Comparison of ENCODE assay signal across 8 cellular contexts in the genomic region with DNA sequence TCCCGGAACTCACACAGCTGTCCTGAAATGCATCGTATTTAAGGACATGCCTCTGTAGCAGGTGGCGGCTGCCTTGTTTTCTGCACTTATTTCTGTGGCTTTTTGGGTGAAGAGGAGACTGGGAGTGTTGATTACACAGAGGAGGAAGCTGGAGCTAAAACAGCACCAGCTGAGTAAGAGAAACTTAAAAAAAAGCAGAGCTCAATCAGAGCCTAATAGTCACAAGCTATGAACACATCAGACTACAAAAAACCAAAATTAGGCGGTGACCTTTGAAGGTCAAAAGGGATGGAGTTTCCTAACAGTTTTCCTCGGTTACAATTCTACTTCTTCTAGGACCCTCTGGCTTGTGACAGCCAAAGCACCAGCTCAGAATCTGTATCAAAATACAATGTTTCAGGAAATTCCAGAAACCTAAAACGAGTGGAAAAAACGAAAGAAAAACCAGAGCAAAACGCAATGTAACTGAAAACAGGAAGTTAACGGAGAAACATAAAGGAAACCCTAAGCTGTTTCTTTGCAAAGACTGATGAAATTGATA. TPM values are rescaled to one million over a fixed set of nuclear protein-coding genes. Genes with fewer than 3 reads are reported as not detected.
DNase-seq lines count a peak whose midpoint lies in the region; ATAC-seq and TF ChIP-seq lines count a peak whose summit lies in the region.

No MANE protein-coding gene starts in this region.

- H2AFZ ChIP-seq in SK-N-SH (ENCODE audit: low read depth), result no peak overlapping the region; the same call in 1 of the 2 replicates

- 55% methylated on average over 9 of the region's 9 CpGs for WGBS in SK-N-SH (ENCODE audit: low lambda C conversion rate)

- H3K4me1 ChIP-seq in SK-N-SH (ENCODE audit: control insufficient read depth in 1 of 2, insufficient read depth in 2 of 2, low read depth in 1 of 2, low read length in 1 of 2) (peaks cover 0 to 6% of the 10 kb centered on the region in 2 experiments; a peak in 1 of 4 replicates), mucosa of rectum (ENCODE audit: control insufficient read depth in 2 of 2, insufficient read depth in 2 of 2, low read length in 2 of 2) (no peaks in the 10 kb centered on the region)

- no peak for TF ChIP-seq CTCF in SK-N-SH (IDR thresholded peaks at IDR 0.05)

- peak overlapping the region; percentile 70 for H3K4me3 Mint-ChIP-seq in activated CD8-positive, alpha-beta T cell treated with anti-CD3 and anti-CD28 coated beads, Interleukin-2, amount 10 ng/mL, durations not matched to agents 7 days and 5 days

- POLR2A ChIA-PET in SK-N-SH (lab: Yijun Ruan, JAX), result no interaction called here
- POLR2A ChIA-PET in activated CD8-positive, alpha-beta T cell treated with anti-CD3 and anti-CD28 coated beads, Interleukin-2, amount 10 ng/mL, durations not matched to agents 7 days and 5 days (lab: Charles Lee), result interaction anchor here (1.3 to 2.1 kb wide), 2 partner anchors 11 to 114 kb away, joined by 3 to 11 read pairs; no protein-coding TSS in a partner anchor

- H3F3A ChIP-seq in SK-N-SH (replicated peaks; ENCODE audit: insufficient read depth), result no peaks in the 10 kb centered on the region

- H3K27me3 Mint-ChIP-seq in activated CD8-positive, alpha-beta T cell treated with anti-CD3 and anti-CD28 coated beads, Interleukin-2, amount 10 ng/mL, durations not matched to agents 7 days and 5 days (ENCODE audit: low read depth), result no peaks in the 10 kb centered on the region

- H3K9me2 ChIP-seq in SK-N-SH, result no peaks in the 10 kb centered on the region

- no peak overlapping the region for H3K9ac ChIP-seq in SK-N-SH
- peak overlapping the region in 1 of 2 donors; percentile 63 for H3K9ac ChIP-seq in mucosa of rectum (ENCODE audit: low read depth in 1 of 2, low read length in 2 of 2)

- H3K27me3 ChIP-seq in SK-N-SH (ENCODE audit: insufficient read depth) (peaks cover 13% of the 10 kb centered on the region; the same call in 1 of the 2 replicates), mucosa of rectum (ENCODE audit: control insufficient read depth in 2 of 2, insufficient read depth in 2 of 2, low read length in 2 of 2) (no peaks in the 10 kb centered on the region)

- peaks cover 9% of the 10 kb centered on the region; the same call in 1 of the 2 replicates for H3K79me2 ChIP-seq in SK-N-SH (ENCODE audit: insufficient read depth)

- no peaks in the 10 kb centered on the region for H3K9me3 Mint-ChIP-seq in activated CD8-positive, alpha-beta T cell treated with anti-CD3 and anti-CD28 coated beads, Interleukin-2, amount 10 ng/mL, durations not matched to agents 7 days and 5 days (ENCODE audit: insufficient read depth)

- no peak for DNase-seq in SK-N-SH
- DNase-seq in activated CD8-positive, alpha-beta T cell treated with anti-CD3 and anti-CD28 coated beads, Interleukin-2, amount 10 ng/mL, durations not matched to agents 7 days and 5 days, result no peak
- DNase-seq in NCI-H1694 (lab: John Stamatoyannopoulos, UW), result no peak
- DNase-seq in ecto neural progenitor cell (ENCODE audit: low spot score), result no peak
- no peak for DNase-seq in HUDEP-2 (lab: John Stamatoyannopoulos, UW; ENCODE audit: unreplicated experiment in 76 of 76)

- H3K36me3 ChIP-seq in SK-N-SH (replicated peaks in 1 of 2; ENCODE audit: control insufficient read depth in 1 of 2, insufficient read depth in 2 of 2, low read length in 1 of 2), result no peaks in the 10 kb centered on the region
- no peaks in the 10 kb centered on the region for H3K36me3 ChIP-seq in mucosa of rectum (ENCODE audit: control insufficient read depth in 2 of 2, insufficient read depth in 2 of 2, low read length in 2 of 2)

- H3K36me3 Mint-ChIP-seq in activated CD8-positive, alpha-beta T cell treated with anti-CD3 and anti-CD28 coated beads, Interleukin-2, amount 10 ng/mL, durations not matched to agents 7 days and 5 days (ENCODE audit: low read depth), result peaks cover 65% of the 10 kb centered on the region

- no peak for TF ChIP-seq EP300 in SK-N-SH (IDR thresholded peaks at IDR 0.05; ENCODE audit: borderline replicate concordance in 1 of 2, low read depth in 1 of 2, low read length in 1 of 2)

- CTCF ChIA-PET in SK-N-SH (lab: Yijun Ruan, JAX), result interaction anchor here (1.2 kb wide), 1 partner anchor 18 kb away, joined by 3 read pairs; no protein-coding TSS in a partner anchor
- CTCF ChIA-PET in activated CD8-positive, alpha-beta T cell treated with anti-CD3 and anti-CD28 coated beads, Interleukin-2, amount 10 ng/mL, durations not matched to agents 7 days and 5 days (lab: Charles Lee), result interaction anchor here (0.9 to 1.7 kb wide), 3 partner anchors 22 to 111 kb away, joined by 3 to 5 read pairs (median 3); no protein-coding TSS in a partner anchor

- no peaks in the 10 kb centered on the region for H4K20me1 ChIP-seq in SK-N-SH (ENCODE audit: insufficient read depth)

- H3K4me3 ChIP-seq in SK-N-SH (ENCODE audit: low read depth in 2 of 2, low read length in 1 of 2), result no peak overlapping the region
- H3K4me3 ChIP-seq in mucosa of rectum (ENCODE audit: low read length in 2 of 2), result peak overlapping the region; percentile 44 to 64

- H3K4me2 ChIP-seq in SK-N-SH, result peak overlapping the region; percentile 37; the same call in 1 of the 2 replicates

- ATAC-seq in SK-N-SH treated with all-trans-retinoic acid at 6 μM for 48 hours (no peak), HG03066 (IDR thresholded peaks at IDR 0.05; ENCODE audit: low read depth, unreplicated experiment) (peak; percentile 38)
- ATAC-seq in activated CD8-positive, alpha-beta T cell treated with anti-CD3 and anti-CD28 coated beads, Interleukin-2, amount 10 ng/mL, durations not matched to agents 7 days and 5 days, result peak; percentile 20

- H3K4me1 Mint-ChIP-seq in activated CD8-positive, alpha-beta T cell treated with anti-CD3 and anti-CD28 coated beads, Interleukin-2, amount 10 ng/mL, durations not matched to agents 7 days and 5 days (ENCODE audit: low read depth), result peaks cover 75% of the 10 kb centered on the region

- no peaks in the 10 kb centered on the region for H3K9me3 ChIP-seq in SK-N-SH
- no peaks in the 10 kb centered on the region for H3K9me3 ChIP-seq in mucosa of rectum (ENCODE audit: control insufficient read depth in 2 of 2, low read length in 2 of 2)

- peak overlapping the region; percentile 83 for H3K27ac Mint-ChIP-seq in activated CD8-positive, alpha-beta T cell treated with anti-CD3 and anti-CD28 coated beads, Interleukin-2, amount 10 ng/mL, durations not matched to agents 7 days and 5 days

- no peak for TF ChIP-seq RAD21 in SK-N-SH (IDR thresholded peaks at IDR 0.05; ENCODE audit: low read length)

- no peak overlapping the region for H3K27ac ChIP-seq in SK-N-SH (ENCODE audit: low read depth in 2 of 2, low read length in 1 of 2)
- peak overlapping the region; percentile 40 to 70 for H3K27ac ChIP-seq in mucosa of rectum (ENCODE audit: low read depth in 2 of 2, low read length in 2 of 2)

TF ChIP-seq in SK-N-SH, 30 proteins besides CTCF, POLR2A, EP300 and RAD21 (continues in another document):
- TF ChIP-seq TAF1 (IDR thresholded peaks at IDR 0.05; ENCODE audit: borderline replicate concordance, low read depth, low read length), result no peak
- no peak for TF ChIP-seq EZH2phosphoT487 (IDR thresholded peaks at IDR 0.05; ENCODE audit: borderline replicate concordance, low read depth)
- TF ChIP-seq GATA2 (CRISPR knock-in tag; IDR thresholded peaks at IDR 0.05), result no peak
- no peak for TF ChIP-seq GABPA (IDR thresholded peaks at IDR 0.05; ENCODE audit: low read depth)
- TF ChIP-seq JUND (IDR thresholded peaks at IDR 0.05), result no peak
- TF ChIP-seq SMC3 (IDR thresholded peaks at IDR 0.05; ENCODE audit: low read depth, low read length), result no peak
- no peak for TF ChIP-seq CHD2 (IDR thresholded peaks at IDR 0.05; ENCODE audit: low read length, partially characterized antibody)
- TF ChIP-seq ELF1 (IDR thresholded peaks at IDR 0.05), result no peak
- no peak for TF ChIP-seq MAX (IDR thresholded peaks at IDR 0.05; ENCODE audit: low read depth)
- TF ChIP-seq TCF12 (IDR thresholded peaks at IDR 0.05), result no peak

TF ChIP-seq in SK-N-SH treated with all-trans-retinoic acid at 6 μM for 48 hours, 23 proteins besides CTCF, POLR2A, EP300 and RAD21:
- no peak for TF ChIP-seq ESRRG (CRISPR knock-in tag; IDR thresholded peaks at IDR 0.05)
- TF ChIP-seq OSR1 (CRISPR knock-in tag; IDR thresholded peaks at IDR 0.05), result no peak
- no peak for TF ChIP-seq ZFP30 (CRISPR knock-in tag; IDR thresholded peaks at IDR 0.05)
- TF ChIP-seq ZC3H10 (CRISPR knock-in tag; IDR thresholded peaks at IDR 0.05), result no peak
- TF ChIP-seq ISL1 (CRISPR knock-in tag; IDR thresholded peaks at IDR 0.05), result no peak
- TF ChIP-seq TOX (CRISPR knock-in tag; IDR thresholded peaks at IDR 0.05; ENCODE audit: borderline replicate concordance), result no peak
- no peak for TF ChIP-seq ARNTL (CRISPR knock-in tag; IDR thresholded peaks at IDR 0.05; ENCODE audit: borderline replicate concordance, low read depth)
- TF ChIP-seq SNAI2 (CRISPR knock-in tag; IDR thresholded peaks at IDR 0.05), result no peak
- TF ChIP-seq, protein P1, sequence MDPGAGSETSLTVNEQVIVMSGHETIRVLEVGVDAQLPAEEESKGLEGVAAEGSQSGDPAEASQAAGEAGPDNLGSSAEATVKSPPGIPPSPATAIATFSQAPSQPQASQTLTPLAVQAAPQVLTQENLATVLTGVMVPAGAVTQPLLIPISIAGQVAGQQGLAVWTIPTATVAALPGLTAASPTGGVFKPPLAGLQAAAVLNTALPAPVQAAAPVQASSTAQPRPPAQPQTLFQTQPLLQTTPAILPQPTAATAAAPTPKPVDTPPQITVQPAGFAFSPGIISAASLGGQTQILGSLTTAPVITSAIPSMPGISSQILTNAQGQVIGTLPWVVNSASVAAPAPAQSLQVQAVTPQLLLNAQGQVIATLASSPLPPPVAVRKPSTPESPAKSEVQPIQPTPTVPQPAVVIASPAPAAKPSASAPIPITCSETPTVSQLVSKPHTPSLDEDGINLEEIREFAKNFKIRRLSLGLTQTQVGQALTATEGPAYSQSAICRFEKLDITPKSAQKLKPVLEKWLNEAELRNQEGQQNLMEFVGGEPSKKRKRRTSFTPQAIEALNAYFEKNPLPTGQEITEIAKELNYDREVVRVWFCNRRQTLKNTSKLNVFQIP (CRISPR knock-in tag; IDR thresholded peaks at IDR 0.05; ENCODE audit: borderline replicate concordance, low read depth), result no peak
- no peak for TF ChIP-seq ZFP3 (CRISPR knock-in tag; IDR thresholded peaks at IDR 0.05)
- no peak for TF ChIP-seq ZNF8 (CRISPR knock-in tag; IDR thresholded peaks at IDR 0.05)
- TF ChIP-seq ZNF70 (CRISPR knock-in tag; IDR thresholded peaks at IDR 0.05), result no peak
- TF ChIP-seq GLIS3 (CRISPR knock-in tag; IDR thresholded peaks at IDR 0.05), result no peak
- TF ChIP-seq BACH2 (CRISPR knock-in tag; IDR thresholded peaks at IDR 0.05; ENCODE audit: borderline replicate concordance), result no peak

RNA-seq across cellular contexts. Expression of gene PRKX, which starts 13.5 kb away (rescaled TPM):
- polyA plus RNA-seq in SK-N-SH (2012; rRNA removed), result 6.5 and 7.3 TPM in 2 replicates
- polyA plus RNA-seq in SK-N-SH (2012; cell fraction: cytosol; rRNA removed), result 9.3 and 10.3 TPM in 2 replicates
- polyA plus RNA-seq in SK-N-SH (2012; cell fraction: nucleus; rRNA removed), result 6.4 and 8.3 TPM in 2 replicates
- total RNA-seq in activated CD8-positive, alpha-beta T cell treated with anti-CD3 and anti-CD28 coated beads, Interleukin-2, amount 10 ng/mL, durations not matched to agents 7 days and 5 days, result 100 to 1,000 TPM; 123 TPM

Comparison
In these comparisons a context has a peak if more than half of its experiments do, and no peak if none do; other contexts are left out.
1. H3K27ac ChIP-seq: peak in mucosa of rectum (2 of 2); none in SK-N-SH (0 of 2).
2. H3K4me3 ChIP-seq: peak in mucosa of rectum (2 of 2); none in SK-N-SH (0 of 2).